21 cellular contexts compared by ENCODE assay signal in genomic region chr10:130401860-130402765, GRCh38.
"Had no signal": no experiment of that assay in that cellular context is flagged by ENCODE, and none has a peak within 500 bp of the region (broad histone marks: within the 10 kb centered on the region; RNA-seq: fewer than 3 reads in every experiment).

No MANE protein-coding gene starts in this region.

- ATAC-seq: gastrocnemius medialis; naive thymus-derived CD4-positive, alpha-beta T cell; stimulated activated naive CD8-positive, alpha-beta T cell treated with anti-CD3 and anti-CD28 coated beads, Interleukin-15, Interleukin-2, amounts not matched to agents 100 U/mL and 50 U/mL, for 24 hours had no signal

- H3K4me1 Mint-ChIP-seq: naive thymus-derived CD4-positive, alpha-beta T cell had no signal

- H3K9me3 ChIP-seq: gastrocnemius medialis, neutrophil, right atrium auricular region, thyroid gland, upper lobe of left lung, uterus had no signal

- H3K4me3 ChIP-seq: esophagus muscularis mucosa, gastrocnemius medialis, left ventricle myocardium inferior, lung, right atrium auricular region, suprapubic skin, thyroid gland, upper lobe of left lung, uterus had no signal

- H3K27ac ChIP-seq: epithelial cell of prostate, esophagus muscularis mucosa, gastrocnemius medialis, left ventricle myocardium inferior, neutrophil, right atrium auricular region, suprapubic skin, thyroid gland, upper lobe of left lung, uterus had no signal

- H3K27ac Mint-ChIP-seq: naive thymus-derived CD4-positive, alpha-beta T cell; nephron progenitor cell had no signal

- H3K36me3 Mint-ChIP-seq: naive thymus-derived CD4-positive, alpha-beta T cell had no signal

- H3K4me1 ChIP-seq: esophagus muscularis mucosa, gastrocnemius medialis, left ventricle myocardium inferior, right atrium auricular region, suprapubic skin, thyroid gland, uterus had no signal

- H3K36me3 ChIP-seq: esophagus muscularis mucosa, gastrocnemius medialis, left ventricle myocardium inferior, neutrophil, right atrium auricular region, suprapubic skin, thyroid gland, upper lobe of left lung, uterus had no signal

- DNase-seq: cerebellar nuclear complex; dermis blood vessel endothelial cell; effector CD8-positive, alpha-beta T cell; gastrocnemius medialis; left ventricle myocardium inferior; mesenchymal stem cell; naive thymus-derived CD4-positive, alpha-beta T cell; nephron progenitor cell; small intestine; stimulated activated CD4-positive, alpha-beta T cell treated with anti-CD3 and anti-CD28 coated beads, Interleukin-12 subunit alpha, Interleukin-12 subunit beta, amount 100 ng/mL, for 4 hours; stimulated activated CD4-positive, alpha-beta T cell treated with anti-CD3 and anti-CD28 coated beads, Interleukin-2, amount 100 ng/mL, for 48 hours; stimulated activated naive CD8-positive, alpha-beta T cell treated with anti-CD3 and anti-CD28 coated beads, Interleukin-15, Interleukin-2, amounts not matched to agents 100 U/mL and 50 U/mL, for 24 hours; thyroid gland; upper lobe of left lung; uterus had no signal

- H3K27me3 ChIP-seq: esophagus muscularis mucosa, gastrocnemius medialis, neutrophil, right atrium auricular region, suprapubic skin, thyroid gland, upper lobe of left lung, uterus had no signal

- H3K4me3 Mint-ChIP-seq: naive thymus-derived CD4-positive, alpha-beta T cell; nephron progenitor cell had no signal
